In genomic region chr1:61152066-61152465, GRCh38 we compare ENCODE assay signal across 17 cellular contexts.
DNase-seq lines count a peak whose midpoint lies in the region; ATAC-seq and TF ChIP-seq lines count a peak whose summit lies in the region.
"Had no signal": no experiment of that assay in that cellular context is flagged by ENCODE, and none has a peak within 500 bp of the region (broad histone marks: within the 10 kb centered on the region; RNA-seq: fewer than 3 reads in every experiment).

No MANE protein-coding gene starts in this region.

- no peak overlapping the region for H3K27ac Mint-ChIP-seq in neural progenitor cell
- H3K27ac Mint-ChIP-seq: activated CD4-positive, alpha-beta memory T cell treated with anti-CD3 and anti-CD28 coated beads, Interleukin-2, amount 10 ng/mL, durations not matched to agents 7 days and 5 days; memory B cell had no signal

- no peaks in the 10 kb centered on the region for H3K9me3 Mint-ChIP-seq in neural progenitor cell
- H3K9me3 Mint-ChIP-seq: activated CD4-positive, alpha-beta memory T cell treated with anti-CD3 and anti-CD28 coated beads, Interleukin-2, amount 10 ng/mL, durations not matched to agents 7 days and 5 days; central memory CD8-positive, alpha-beta T cell; memory B cell had no signal

- peaks cover 60% of the 10 kb centered on the region for H3K4me1 Mint-ChIP-seq in neural progenitor cell

- H4K20me1 ChIP-seq in PC-9 (ENCODE audit: insufficient read depth) (no peaks in the 10 kb centered on the region), hepatocyte (ENCODE audit: insufficient read depth, poor library complexity, severe bottlenecking) (peaks cover 3% of the 10 kb centered on the region), neural progenitor cell (ENCODE audit: low read depth) (no peaks in the 10 kb centered on the region)

- H3K27ac ChIP-seq in PC-9 (0 out of 2 replicates have a peak overlapping the region, but pooled peaks have one; percentile 27), hepatocyte (peak overlapping the region; percentile 29), neural progenitor cell (no peak overlapping the region), uterus (peak overlapping the region; percentile 28 to 40)
- H3K27ac ChIP-seq: testis, WERI-Rb-1 had no signal

- H2AFZ ChIP-seq in PC-9, result no peak overlapping the region
- H2AFZ ChIP-seq in hepatocyte, result no peak overlapping the region
- H2AFZ ChIP-seq in neural progenitor cell (replicated peaks), result no peak overlapping the region

- TF ChIP-seq POLR2A in uterus (IDR thresholded peaks at IDR 0.05), result no peak

- no peaks in the 10 kb centered on the region for H3K36me3 Mint-ChIP-seq in neural progenitor cell
- H3K36me3 Mint-ChIP-seq: memory B cell had no signal

- BruUV-seq in PC-9 (replicated peaks; lab: Mats Ljungman, UMichigan), result no TSS peak

- H3K9me3 ChIP-seq in PC-9 (ENCODE audit: insufficient read depth, low read depth), result no peaks in the 10 kb centered on the region
- H3K9me3 ChIP-seq in hepatocyte (ENCODE audit: low read depth), result no peaks in the 10 kb centered on the region
- no peaks in the 10 kb centered on the region for H3K9me3 ChIP-seq in neural progenitor cell (ENCODE audit: low read depth)
- H3K9me3 ChIP-seq in uterus, result no peaks in the 10 kb centered on the region
- H3K9me3 ChIP-seq: testis had no signal

- H3K4me1 ChIP-seq in PC-9 (replicated peaks; ENCODE audit: insufficient read depth) (peaks cover 29% of the 10 kb centered on the region), hepatocyte (ENCODE audit: insufficient read depth) (peaks cover 43% of the 10 kb centered on the region), neural progenitor cell (peaks cover 55% of the 10 kb centered on the region), uterus (peaks cover 0 to 8% of the 10 kb centered on the region in 2 donors)

- H3K36me3 ChIP-seq in PC-9 (ENCODE audit: low read depth) (no peaks in the 10 kb centered on the region), hepatocyte (replicated peaks; ENCODE audit: insufficient read depth, low read depth) (no peaks in the 10 kb centered on the region), neural progenitor cell (no peaks in the 10 kb centered on the region), uterus (no peaks in the 10 kb centered on the region)
- H3K36me3 ChIP-seq: WERI-Rb-1 had no signal

- intact Hi-C loops in PC-9 (cut with micrococcal nuclease; ENCODE audit: unreplicated experiment) (no loop called here), uterus (cut with DNase I; ENCODE audit: low total_unique reads) (no loop called here)

- H3K27me3 Mint-ChIP-seq in neural progenitor cell (ENCODE audit: insufficient read depth, low read depth), result peaks cover 10% of the 10 kb centered on the region
- H3K27me3 Mint-ChIP-seq: central memory CD8-positive, alpha-beta T cell had no signal

- H3K4me2 ChIP-seq in PC-9, result no peak overlapping the region
- H3K4me2 ChIP-seq in hepatocyte, result peak overlapping the region; percentile 6
- H3K4me2 ChIP-seq in neural progenitor cell, result no peak overlapping the region

- TF ChIP-seq CTCF in PC-9 (conservative IDR thresholded peaks at IDR 0.05) (no peak), hepatocyte (IDR thresholded peaks at IDR 0.05; ENCODE audit: poor library complexity) (no peak), neural progenitor cell (IDR thresholded peaks at IDR 0.05) (no peak), uterus (IDR thresholded peaks at IDR 0.05) (no peak)

- H3K4me3 Mint-ChIP-seq in neural progenitor cell, result no peak overlapping the region
- H3K4me3 Mint-ChIP-seq: activated CD4-positive, alpha-beta memory T cell treated with anti-CD3 and anti-CD28 coated beads, Interleukin-2, amount 10 ng/mL, durations not matched to agents 7 days and 5 days; central memory CD8-positive, alpha-beta T cell; memory B cell had no signal

- ATAC-seq in GM21390 (IDR thresholded peaks at IDR 0.05; ENCODE audit: unreplicated experiment), result no peak
- no peak for ATAC-seq in GM19395 (IDR thresholded peaks at IDR 0.05; ENCODE audit: unreplicated experiment)

- H3F3A ChIP-seq in PC-9 (ENCODE audit: insufficient read depth, low read depth), result peaks cover 18% of the 10 kb centered on the region; the same call in 1 of the 2 replicates
- peaks cover 16% of the 10 kb centered on the region for H3F3A ChIP-seq in neural progenitor cell (ENCODE audit: low read depth)

- CTCF ChIA-PET in PC-9 (lab: Charles Lee), result no interaction called here

- 51% methylated on average over 3 of the region's 3 CpGs for WGBS in hepatocyte (ENCODE audit: low lambda C conversion rate, missing lambda C conversion rate)

- H3K79me2 ChIP-seq in PC-9 (ENCODE audit: low read depth) (peaks cover 45% of the 10 kb centered on the region), hepatocyte (peaks cover 47% of the 10 kb centered on the region), neural progenitor cell (ENCODE audit: low read depth) (no peaks in the 10 kb centered on the region)

- POLR2A ChIA-PET in PC-9 (lab: Charles Lee; ENCODE audit: unreplicated experiment), result no interaction called here

- H3K4me3 ChIP-seq in PC-9 (no peak overlapping the region), hepatocyte (no peak overlapping the region), neural progenitor cell (no peak overlapping the region), uterus (no peak overlapping the region)
- H3K4me3 ChIP-seq: testis had no signal

- no peak overlapping the region for H3K9ac ChIP-seq in neural progenitor cell

- H3K27me3 ChIP-seq in PC-9 (ENCODE audit: insufficient read depth, low read depth), result no peaks in the 10 kb centered on the region
- no peaks in the 10 kb centered on the region for H3K27me3 ChIP-seq in hepatocyte
- no peaks in the 10 kb centered on the region for H3K27me3 ChIP-seq in neural progenitor cell
- H3K27me3 ChIP-seq in uterus, result no peaks in the 10 kb centered on the region
- H3K27me3 ChIP-seq: testis had no signal

- no peak for DNase-seq in PC-9
- DNase-seq in hepatocyte (ENCODE audit: low spot score), result no peak
- DNase-seq in neural progenitor cell (ENCODE audit: low spot score), result peak; percentile 40
- DNase-seq in uterus, result no peak
- no peak for DNase-seq in activated CD4-positive, alpha-beta T cell treated with anti-CD3 and anti-CD28 coated beads, Interleukin-2, amount 50 U/mL, for 48 hours
- DNase-seq: activated CD4-positive, alpha-beta memory T cell treated with anti-CD3 and anti-CD28 coated beads, Interleukin-2, amount 10 ng/mL, durations not matched to agents 7 days and 5 days; activated gamma-delta T cell treated with Interleukin-2 at 50 U/mL for 16 hours; activated T-cell treated with anti-CD3 and anti-CD28 coated beads for 4 hours; AML-193; kidney; stimulated activated CD4-positive, alpha-beta T cell treated with anti-CD3 and anti-CD28 coated beads, Interleukin-15, amount 100 ng/mL, for 24 hours; testis; WERI-Rb-1 had no signal

- H3K9me2 ChIP-seq in PC-9 (ENCODE audit: insufficient read depth) (no peaks in the 10 kb centered on the region), hepatocyte (replicated peaks; ENCODE audit: insufficient read depth) (no peaks in the 10 kb centered on the region)
